9 cellular contexts compared by ENCODE assay signal in the genomic region with DNA sequence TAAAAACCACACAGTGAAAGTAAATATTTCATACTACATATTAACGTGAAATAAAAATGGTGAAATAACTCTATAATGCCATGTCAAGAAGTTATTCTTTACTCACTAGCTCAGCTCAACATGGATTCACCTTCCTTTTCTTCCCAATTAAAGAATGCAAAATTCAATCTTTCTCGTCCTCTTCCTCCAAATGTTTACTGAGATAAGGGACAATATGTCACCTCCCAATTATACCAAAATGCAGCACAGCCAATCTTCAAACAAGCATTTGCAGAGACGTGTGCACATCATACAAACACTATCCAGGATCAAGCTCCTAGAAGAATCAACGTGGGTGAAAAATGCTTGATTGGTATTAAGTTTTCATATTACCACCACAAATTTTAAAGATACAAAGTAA. TPM values are rescaled to one million over a fixed set of nuclear protein-coding genes. Genes with fewer than 3 reads are reported as not detected.
DNase-seq lines count a peak whose midpoint lies in the region; ATAC-seq, FAIRE-seq and TF ChIP-seq lines count a peak whose summit lies in the region.
"Had no signal": no experiment of that assay in that cellular context is flagged by ENCODE, and none has a peak within 500 bp of the region (broad histone marks: within the 10 kb centered on the region; RNA-seq: fewer than 3 reads in every experiment).

No MANE protein-coding gene starts in this region.

- H3K9me3 Mint-ChIP-seq in astrocyte (ENCODE audit: unreplicated experiment) = no peaks in the 10 kb centered on the region
- H3K9me3 Mint-ChIP-seq in naive B cell = no peaks in the 10 kb centered on the region
- no peaks in the 10 kb centered on the region for H3K9me3 Mint-ChIP-seq in glutamatergic neuron (ENCODE audit: unreplicated experiment)

- FAIRE-seq in astrocyte (lab: Jason Lieb, UNC) = no peak

- peaks cover 91 to 100% (median 97%) of the 10 kb centered on the region in 10 experiments for H3K4me1 ChIP-seq in BLaER1 treated with 17β-estradiol and CSF1 and Interleukin-3, amounts not matched to agents 10 nM and 100 nM
- H3K4me1 ChIP-seq in HUES6 (ENCODE audit: control insufficient read depth, insufficient read depth, low read length) (peaks cover 67% of the 10 kb centered on the region), astrocyte (ENCODE audit: insufficient read depth, low read length) (peaks cover 40% of the 10 kb centered on the region), uterus (peaks cover 4 to 25% of the 10 kb centered on the region in 2 donors)

- H3K4me3 Mint-ChIP-seq in astrocyte (ENCODE audit: unreplicated experiment) (peak overlapping the region; percentile 36), naive B cell (peak overlapping the region in 6 of 8 donors; percentile 2 to 60 (median 30)), glutamatergic neuron (ENCODE audit: unreplicated experiment) (no peak overlapping the region)

- intact Hi-C loops in uterus (cut with DNase I; ENCODE audit: low total_unique reads) = no loop called here

- no peak for TF ChIP-seq POLR2A in uterus (IDR thresholded peaks at IDR 0.05)

- peak overlapping the region; percentile 15 to 75 (median 64); a peak in 20 of 22 replicates for H3K27ac ChIP-seq in BLaER1 treated with 17β-estradiol and CSF1 and Interleukin-3, amounts not matched to agents 10 nM and 100 nM
- H3K27ac ChIP-seq in HUES6 (ENCODE audit: low read depth, low read length) (no peak overlapping the region), astrocyte (ENCODE audit: low read depth, low read length) (peak overlapping the region; percentile 24), uterus (peak overlapping the region in 1 of 2 donors; percentile 31)

- H3K27me3 Mint-ChIP-seq in astrocyte (ENCODE audit: low read depth, unreplicated experiment) (no peaks in the 10 kb centered on the region), naive B cell (no peaks in the 10 kb centered on the region), glutamatergic neuron (ENCODE audit: unreplicated experiment) (no peaks in the 10 kb centered on the region)

- H2AFZ ChIP-seq in astrocyte (ENCODE audit: low read depth, low read length) = no peak overlapping the region

- peak overlapping the region in 2 of 10 experiments; percentile 27 to 30; a peak in 4 of 20 replicates for H3K4me3 ChIP-seq in BLaER1 treated with 17β-estradiol and CSF1 and Interleukin-3, amounts not matched to agents 10 nM and 100 nM
- H3K4me3 ChIP-seq in HUES6 (ENCODE audit: low read depth, low read length) (peak overlapping the region; percentile 45), astrocyte (ENCODE audit: insufficient read depth, low read depth, low read length) (no peak overlapping the region), uterus (no peak overlapping the region)

- no peaks in the 10 kb centered on the region for H3K9me3 ChIP-seq in BLaER1 treated with 17β-estradiol and CSF1 and Interleukin-3, amounts not matched to agents 10 nM and 100 nM (replicated peaks in 1 of 11)
- H3K9me3 ChIP-seq in HUES6 (ENCODE audit: control insufficient read depth, insufficient read depth, low read depth, low read length) (no peaks in the 10 kb centered on the region), astrocyte (ENCODE audit: insufficient read depth, low read depth, low read length) (no peaks in the 10 kb centered on the region), uterus (no peaks in the 10 kb centered on the region)

- H3K36me3 Mint-ChIP-seq in astrocyte (ENCODE audit: low read depth, unreplicated experiment) = no peaks in the 10 kb centered on the region
- H3K36me3 Mint-ChIP-seq in naive B cell = no peaks in the 10 kb centered on the region
- H3K36me3 Mint-ChIP-seq in glutamatergic neuron (ENCODE audit: unreplicated experiment) = no peaks in the 10 kb centered on the region

- H4K20me1 ChIP-seq in BLaER1 treated with 17β-estradiol and CSF1 and Interleukin-3, amounts not matched to agents 10 nM and 100 nM = peaks cover 94 to 100% (median 99%) of the 10 kb centered on the region in 11 experiments
- peaks cover 91% of the 10 kb centered on the region for H4K20me1 ChIP-seq in astrocyte (ENCODE audit: insufficient read depth, low read length)

- H3K27ac Mint-ChIP-seq in astrocyte (ENCODE audit: unreplicated experiment) (peak overlapping the region; percentile 85), naive B cell (peak overlapping the region in 5 of 6 donors; percentile 3 to 81 (median 21)), glutamatergic neuron (ENCODE audit: unreplicated experiment) (no peak overlapping the region)

- H3K4me1 Mint-ChIP-seq in astrocyte (ENCODE audit: low read depth, unreplicated experiment) (peaks cover 62% of the 10 kb centered on the region), naive B cell (peaks cover 67 to 95% (median 85%) of the 10 kb centered on the region in 3 donors), glutamatergic neuron (ENCODE audit: low read depth, unreplicated experiment) (peaks cover 26% of the 10 kb centered on the region)

- H3K79me2 ChIP-seq in astrocyte (ENCODE audit: insufficient read depth, low read length) = peaks cover 99% of the 10 kb centered on the region

- peaks cover 3 to 37% (median 10%) of the 10 kb centered on the region in 11 experiments; a peak in 11 of 22 replicates for H3K36me3 ChIP-seq in BLaER1 treated with 17β-estradiol and CSF1 and Interleukin-3, amounts not matched to agents 10 nM and 100 nM
- H3K36me3 ChIP-seq in HUES6 (ENCODE audit: control insufficient read depth, insufficient read depth, low read length) = no peaks in the 10 kb centered on the region
- no peaks in the 10 kb centered on the region for H3K36me3 ChIP-seq in astrocyte (ENCODE audit: insufficient read depth, low read length)
- H3K36me3 ChIP-seq in uterus = no peaks in the 10 kb centered on the region

- DNase-seq in astrocyte (ENCODE audit: low read depth) (no peak), naive B cell (no peak), uterus (no peak), iPS-NIHi7 (ENCODE audit: extremely low spot score) (no peak), glutamatergic neuron (no peak)
- DNase-seq: NCI-H446 had no signal

- H3K9ac ChIP-seq in BLaER1 treated with 17β-estradiol and CSF1 and Interleukin-3, amounts not matched to agents 10 nM and 100 nM = peak overlapping the region in 6 of 11 experiments; percentile 23 to 54 (median 36); a peak in 8 of 22 replicates
- H3K9ac ChIP-seq in HUES6 (ENCODE audit: low read length) (no peak overlapping the region), astrocyte (ENCODE audit: low read length) (no peak overlapping the region)

- peak overlapping the region; percentile 43 to 99 (median 88) for H3K4me2 ChIP-seq in BLaER1 treated with 17β-estradiol and CSF1 and Interleukin-3, amounts not matched to agents 10 nM and 100 nM
- peak overlapping the region; percentile 69 for H3K4me2 ChIP-seq in astrocyte (ENCODE audit: low read length)

- no peak for ATAC-seq in naive B cell (ENCODE audit: low read depth in 2 of 2)
- ATAC-seq in GM21619 (IDR thresholded peaks at IDR 0.05; ENCODE audit: unreplicated experiment) = no peak

- TF ChIP-seq CTCF in astrocyte (IDR thresholded peaks at IDR 0.05; ENCODE audit: insufficient read depth, low read depth, low read length) (no peak), uterus (IDR thresholded peaks at IDR 0.05) (no peak), glutamatergic neuron (IDR thresholded peaks at IDR 0.05; ENCODE audit: partially characterized antibody, unreplicated experiment) (no peak)

- no peaks in the 10 kb centered on the region for H3K27me3 ChIP-seq in BLaER1 treated with 17β-estradiol and CSF1 and Interleukin-3, amounts not matched to agents 10 nM and 100 nM
- no peaks in the 10 kb centered on the region for H3K27me3 ChIP-seq in HUES6 (ENCODE audit: control insufficient read depth, insufficient read depth, low read length)
- no peaks in the 10 kb centered on the region for H3K27me3 ChIP-seq in astrocyte (ENCODE audit: insufficient read depth, low read length)
- H3K27me3 ChIP-seq in uterus = no peaks in the 10 kb centered on the region

RNA-seq across cellular contexts. Expression of gene PTP4A2, which starts 7.3 kb away (rescaled TPM):
- total RNA-seq in astrocyte (260 and 271 TPM in 2 replicates), uterus (100 to 1,000 TPM; 276 to 567 (median 333) TPM), glutamatergic neuron (ENCODE audit: unreplicated experiment) (120 TPM)
- polyA plus RNA-seq in naive B cell (ENCODE audit: low read depth in 6 of 6) = 100 to 1,000 TPM; 251 to 474 (median 307) TPM

Comparison
In these comparisons a context has a peak if more than half of its experiments do, and no peak if none do; other contexts are left out.
1. H3K9ac ChIP-seq: peak in BLaER1 treated with 17β-estradiol and CSF1 and Interleukin-3, amounts not matched to agents 10 nM and 100 nM (6 of 11); none in HUES6 (single experiment) and astrocyte (single experiment).